ENCODE assay signal across 1 cellular context in the genomic region with DNA sequence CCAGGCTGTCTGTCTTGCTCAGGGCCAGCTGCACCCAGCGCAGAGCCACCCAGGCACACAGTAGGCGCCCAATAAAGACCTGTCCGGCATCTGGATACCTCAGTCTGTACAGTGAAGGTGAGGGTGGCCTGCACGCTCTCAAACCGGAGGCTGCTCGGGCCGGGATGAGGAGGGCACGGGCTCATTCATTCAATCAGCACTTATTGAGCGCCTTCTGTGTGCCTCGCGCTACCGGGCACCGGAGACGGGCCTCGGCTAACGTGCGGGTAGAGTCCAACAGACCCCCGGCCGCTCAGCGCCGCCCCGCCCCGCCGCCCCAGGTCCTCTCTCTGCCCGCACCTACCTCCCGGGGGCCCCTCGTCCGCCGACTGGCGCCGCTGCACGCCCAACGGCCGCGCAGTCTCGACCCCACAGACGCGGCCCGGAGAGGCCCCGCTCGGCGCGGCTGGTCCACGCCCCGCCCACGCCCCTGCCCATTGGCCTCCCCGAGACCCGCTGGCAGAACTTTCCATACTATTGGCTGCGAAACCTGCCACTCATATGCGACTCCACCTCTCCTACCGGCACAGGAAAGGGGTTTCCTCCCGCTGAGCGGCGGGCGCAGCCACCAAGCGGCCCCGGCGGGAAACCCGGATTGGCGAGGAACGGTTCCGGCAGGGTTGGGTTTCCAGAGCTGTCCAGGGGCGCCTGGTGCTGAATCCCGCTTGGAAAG.
A peak's percentile ranks its signal among the peaks of the same experiment; 100 is the strongest.
TF ChIP-seq lines count a peak whose summit lies in the region.

A gene with protein sequence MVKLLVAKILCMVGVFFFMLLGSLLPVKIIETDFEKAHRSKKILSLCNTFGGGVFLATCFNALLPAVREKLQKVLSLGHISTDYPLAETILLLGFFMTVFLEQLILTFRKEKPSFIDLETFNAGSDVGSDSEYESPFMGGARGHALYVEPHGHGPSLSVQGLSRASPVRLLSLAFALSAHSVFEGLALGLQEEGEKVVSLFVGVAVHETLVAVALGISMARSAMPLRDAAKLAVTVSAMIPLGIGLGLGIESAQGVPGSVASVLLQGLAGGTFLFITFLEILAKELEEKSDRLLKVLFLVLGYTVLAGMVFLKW (minus strand): TSS at position 416 of the 712 bp plus-strand sequence. CDS start 2,760 bp downstream, outside the sequence.

TF ChIP-seq in HepG2, 621 proteins besides CTCF, POLR2A, EP300 and RAD21 (continued from another document and continues in another):
- TF ChIP-seq ZNF451 (CRISPR knock-in tag; IDR thresholded peaks at IDR 0.05) (peak; percentile 85), ZNF777 (CRISPR knock-in tag; IDR thresholded peaks at IDR 0.05) (peak; percentile 39; the same call in 1 of the 2 replicates), ZNF792 (CRISPR knock-in tag; IDR thresholded peaks at IDR 0.05) (peak; percentile 99), TBL1XR1 (IDR thresholded peaks at IDR 0.05; ENCODE audit: borderline replicate concordance, low read length, partially characterized antibody) (peak; percentile 39), ELF1 (CRISPR knock-in tag; IDR thresholded peaks at IDR 0.05) (peak; percentile 85), DMTF1 (CRISPR knock-in tag; IDR thresholded peaks at IDR 0.05) (no peak; the same call in 1 of the 2 replicates), ETV6 (CRISPR knock-in tag; conservative IDR thresholded peaks at IDR 0.05) (peak; percentile 99), ARID2 (CRISPR knock-in tag; IDR thresholded peaks at IDR 0.05; ENCODE audit: borderline replicate concordance) (peak; percentile 84; the same call in 1 of the 2 replicates), POLR2AphosphoS5 (IDR thresholded peaks at IDR 0.05; ENCODE audit: low read depth, low read length) (no peak), SKIL (CRISPR knock-in tag; IDR thresholded peaks at IDR 0.05; ENCODE audit: borderline replicate concordance) (no peak), CENPX (CRISPR knock-in tag; IDR thresholded peaks at IDR 0.05) (no peak), ZBTB3 (CRISPR knock-in tag; IDR thresholded peaks at IDR 0.05; ENCODE audit: borderline replicate concordance, low read depth) (peak; percentile 54; the same call in 1 of the 2 replicates), NFIB (CRISPR knock-in tag; IDR thresholded peaks at IDR 0.05; ENCODE audit: borderline replicate concordance) (no peak), MIER2 (CRISPR knock-in tag; IDR thresholded peaks at IDR 0.05) (peak; percentile 100), KIAA2018 (CRISPR knock-in tag; IDR thresholded peaks at IDR 0.05; ENCODE audit: borderline replicate concordance) (no peak), ADNP (CRISPR knock-in tag; IDR thresholded peaks at IDR 0.05) (peak; percentile 47; the same call in 1 of the 2 replicates), ZFP90 (CRISPR knock-in tag; IDR thresholded peaks at IDR 0.05; ENCODE audit: borderline replicate concordance) (peak; percentile 89), ZNF383 (CRISPR knock-in tag; IDR thresholded peaks at IDR 0.05; ENCODE audit: borderline replicate concordance) (no peak), ZFX (CRISPR knock-in tag; IDR thresholded peaks at IDR 0.05; ENCODE audit: low read depth) (peak; percentile 76), ZNF660 (CRISPR knock-in tag; IDR thresholded peaks at IDR 0.05; ENCODE audit: borderline replicate concordance, low read depth) (peak; percentile 43; the same call in 1 of the 2 replicates), ZBTB20 (CRISPR knock-in tag; IDR thresholded peaks at IDR 0.05; ENCODE audit: borderline replicate concordance, low read depth) (peak; percentile 98; the same call in 1 of the 2 replicates), ZNF317 (CRISPR knock-in tag; IDR thresholded peaks at IDR 0.05) (peak; percentile 92), REL (CRISPR knock-in tag; conservative IDR thresholded peaks at IDR 0.05) (peak; percentile 90), NRL (CRISPR knock-in tag; IDR thresholded peaks at IDR 0.05; ENCODE audit: borderline replicate concordance) (peak; percentile 96)
- TF ChIP-seq, protein P1, sequence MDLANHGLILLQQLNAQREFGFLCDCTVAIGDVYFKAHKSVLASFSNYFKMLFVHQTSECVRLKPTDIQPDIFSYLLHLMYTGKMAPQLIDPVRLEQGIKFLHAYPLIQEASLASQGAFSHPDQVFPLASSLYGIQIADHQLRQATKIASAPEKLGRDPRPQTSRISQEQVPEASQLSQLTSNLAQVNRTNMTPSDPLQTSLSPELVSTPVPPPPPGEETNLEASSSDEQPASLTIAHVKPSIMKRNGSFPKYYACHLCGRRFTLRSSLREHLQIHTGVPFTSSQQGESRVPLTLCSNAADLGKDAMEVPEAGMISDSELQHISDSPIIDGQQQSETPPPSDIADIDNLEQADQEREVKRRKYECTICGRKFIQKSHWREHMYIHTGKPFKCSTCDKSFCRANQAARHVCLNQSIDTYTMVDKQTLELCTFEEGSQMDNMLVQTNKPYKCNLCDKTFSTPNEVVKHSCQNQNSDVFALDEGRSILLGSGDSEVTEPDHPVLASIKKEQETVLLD (CRISPR knock-in tag; IDR thresholded peaks at IDR 0.05; ENCODE audit: low read depth) = peak; percentile 87
- TF ChIP-seq, protein P2, sequence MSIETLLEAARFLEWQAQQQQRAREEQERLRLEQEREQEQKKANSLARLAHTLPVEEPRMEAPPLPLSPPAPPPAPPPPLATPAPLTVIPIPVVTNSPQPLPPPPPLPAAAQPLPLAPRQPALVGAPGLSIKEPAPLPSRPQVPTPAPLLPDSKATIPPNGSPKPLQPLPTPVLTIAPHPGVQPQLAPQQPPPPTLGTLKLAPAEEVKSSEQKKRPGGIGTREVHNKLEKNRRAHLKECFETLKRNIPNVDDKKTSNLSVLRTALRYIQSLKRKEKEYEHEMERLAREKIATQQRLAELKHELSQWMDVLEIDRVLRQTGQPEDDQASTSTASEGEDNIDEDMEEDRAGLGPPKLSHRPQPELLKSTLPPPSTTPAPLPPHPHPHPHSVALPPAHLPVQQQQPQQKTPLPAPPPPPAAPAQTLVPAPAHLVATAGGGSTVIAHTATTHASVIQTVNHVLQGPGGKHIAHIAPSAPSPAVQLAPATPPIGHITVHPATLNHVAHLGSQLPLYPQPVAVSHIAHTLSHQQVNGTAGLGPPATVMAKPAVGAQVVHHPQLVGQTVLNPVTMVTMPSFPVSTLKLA (IDR thresholded peaks at IDR 0.05) = 0 out of 2 replicates have a peak, but pooled peaks have one; percentile 33
- TF ChIP-seq, protein P3, sequence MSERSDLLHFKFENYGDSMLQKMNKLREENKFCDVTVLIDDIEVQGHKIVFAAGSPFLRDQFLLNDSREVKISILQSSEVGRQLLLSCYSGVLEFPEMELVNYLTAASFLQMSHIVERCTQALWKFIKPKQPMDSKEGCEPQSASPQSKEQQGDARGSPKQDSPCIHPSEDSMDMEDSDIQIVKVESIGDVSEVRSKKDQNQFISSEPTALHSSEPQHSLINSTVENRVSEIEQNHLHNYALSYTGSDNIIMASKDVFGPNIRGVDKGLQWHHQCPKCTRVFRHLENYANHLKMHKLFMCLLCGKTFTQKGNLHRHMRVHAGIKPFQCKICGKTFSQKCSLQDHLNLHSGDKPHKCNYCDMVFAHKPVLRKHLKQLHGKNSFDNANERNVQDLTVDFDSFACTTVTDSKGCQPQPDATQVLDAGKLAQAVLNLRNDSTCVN (CRISPR knock-in tag; IDR thresholded peaks at IDR 0.05; ENCODE audit: borderline replicate concordance) = peak; percentile 92; the same call in 1 of the 2 replicates
- TF ChIP-seq, protein P4, sequence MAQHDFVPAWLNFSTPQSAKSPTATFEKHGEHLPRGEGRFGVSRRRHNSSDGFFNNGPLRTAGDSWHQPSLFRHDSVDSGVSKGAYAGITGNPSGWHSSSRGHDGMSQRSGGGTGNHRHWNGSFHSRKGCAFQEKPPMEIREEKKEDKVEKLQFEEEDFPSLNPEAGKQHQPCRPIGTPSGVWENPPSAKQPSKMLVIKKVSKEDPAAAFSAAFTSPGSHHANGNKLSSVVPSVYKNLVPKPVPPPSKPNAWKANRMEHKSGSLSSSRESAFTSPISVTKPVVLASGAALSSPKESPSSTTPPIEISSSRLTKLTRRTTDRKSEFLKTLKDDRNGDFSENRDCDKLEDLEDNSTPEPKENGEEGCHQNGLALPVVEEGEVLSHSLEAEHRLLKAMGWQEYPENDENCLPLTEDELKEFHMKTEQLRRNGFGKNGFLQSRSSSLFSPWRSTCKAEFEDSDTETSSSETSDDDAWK (CRISPR knock-in tag; IDR thresholded peaks at IDR 0.05) = no peak
- TF ChIP-seq, protein P5, sequence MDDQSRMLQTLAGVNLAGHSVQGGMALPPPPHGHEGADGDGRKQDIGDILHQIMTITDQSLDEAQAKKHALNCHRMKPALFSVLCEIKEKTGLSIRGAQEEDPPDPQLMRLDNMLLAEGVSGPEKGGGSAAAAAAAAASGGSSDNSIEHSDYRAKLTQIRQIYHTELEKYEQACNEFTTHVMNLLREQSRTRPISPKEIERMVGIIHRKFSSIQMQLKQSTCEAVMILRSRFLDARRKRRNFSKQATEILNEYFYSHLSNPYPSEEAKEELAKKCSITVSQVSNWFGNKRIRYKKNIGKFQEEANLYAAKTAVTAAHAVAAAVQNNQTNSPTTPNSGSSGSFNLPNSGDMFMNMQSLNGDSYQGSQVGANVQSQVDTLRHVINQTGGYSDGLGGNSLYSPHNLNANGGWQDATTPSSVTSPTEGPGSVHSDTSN (CRISPR knock-in tag; IDR thresholded peaks at IDR 0.05; ENCODE audit: borderline replicate concordance) = peak; percentile 98
